In genomic region chr11:23903044-23903704, GRCh38 we compare ENCODE assay signal across 12 cellular contexts.
DNase-seq lines count a peak whose midpoint lies in the region; ATAC-seq and TF ChIP-seq lines count a peak whose summit lies in the region.
"Had no signal": no experiment of that assay in that cellular context is flagged by ENCODE, and none has a peak within 500 bp of the region (broad histone marks: within the 10 kb centered on the region; RNA-seq: fewer than 3 reads in every experiment).

No MANE protein-coding gene starts in this region.

- no peak overlapping the region for H3K27ac Mint-ChIP-seq in stimulated activated effector memory CD8-positive, alpha-beta T cell treated with anti-CD3 and anti-CD28 coated beads, Interleukin-12 subunit alpha, Interleukin-12 subunit beta, amount 100 ng/mL, for 72 hours
- H3K27ac Mint-ChIP-seq in naive thymus-derived CD8-positive, alpha-beta T cell, result no peak overlapping the region

- H3K4me3 ChIP-seq in adipocyte (ENCODE audit: low read length) (no peak overlapping the region), BE2C (ENCODE audit: low read depth, low read length) (no peak overlapping the region)

- no peaks in the 10 kb centered on the region for H3K27me3 ChIP-seq in adipocyte (replicated peaks; ENCODE audit: control insufficient read depth, insufficient read depth, low read length)
- H3K27me3 ChIP-seq in BE2C, result no peaks in the 10 kb centered on the region

- POLR2A ChIA-PET in naive thymus-derived CD8-positive, alpha-beta T cell (lab: Charles Lee), result no interaction called here

- no peak overlapping the region for H3K9ac ChIP-seq in adipocyte (ENCODE audit: low read length)

- no peaks in the 10 kb centered on the region for H3K36me3 Mint-ChIP-seq in stimulated activated effector memory CD8-positive, alpha-beta T cell treated with anti-CD3 and anti-CD28 coated beads, Interleukin-12 subunit alpha, Interleukin-12 subunit beta, amount 100 ng/mL, for 72 hours
- H3K36me3 Mint-ChIP-seq in naive thymus-derived CD8-positive, alpha-beta T cell, result no peaks in the 10 kb centered on the region

- H3K36me3 ChIP-seq in adipocyte (ENCODE audit: control insufficient read depth, insufficient read depth, low read length, severe bottlenecking) (no peaks in the 10 kb centered on the region), BE2C (no peaks in the 10 kb centered on the region)

- H3K9me3 Mint-ChIP-seq in stimulated activated effector memory CD8-positive, alpha-beta T cell treated with anti-CD3 and anti-CD28 coated beads, Interleukin-12 subunit alpha, Interleukin-12 subunit beta, amount 100 ng/mL, for 72 hours, result peaks cover 13% of the 10 kb centered on the region
- H3K9me3 Mint-ChIP-seq in naive thymus-derived CD8-positive, alpha-beta T cell, result peaks cover 0 to 14% (median 5%) of the 10 kb centered on the region in 9 donors

- TF ChIP-seq CTCF in BE2C (IDR thresholded peaks at IDR 0.05; ENCODE audit: low read depth, low read length), result no peak

- H3K9me3 ChIP-seq in adipocyte (ENCODE audit: control insufficient read depth, low read length) (no peaks in the 10 kb centered on the region), BE2C (no peaks in the 10 kb centered on the region)

- H3K27me3 Mint-ChIP-seq in naive thymus-derived CD8-positive, alpha-beta T cell, result no peaks in the 10 kb centered on the region

- no peaks in the 10 kb centered on the region for H3K4me1 Mint-ChIP-seq in stimulated activated effector memory CD8-positive, alpha-beta T cell treated with anti-CD3 and anti-CD28 coated beads, Interleukin-12 subunit alpha, Interleukin-12 subunit beta, amount 100 ng/mL, for 72 hours
- no peaks in the 10 kb centered on the region for H3K4me1 Mint-ChIP-seq in naive thymus-derived CD8-positive, alpha-beta T cell

- ATAC-seq in stimulated activated effector memory CD8-positive, alpha-beta T cell treated with anti-CD3 and anti-CD28 coated beads, Interleukin-12 subunit alpha, Interleukin-12 subunit beta, amount 100 ng/mL, for 72 hours, result no peak
- ATAC-seq in naive thymus-derived CD8-positive, alpha-beta T cell, result no peak

- no peak overlapping the region for H3K4me3 Mint-ChIP-seq in stimulated activated effector memory CD8-positive, alpha-beta T cell treated with anti-CD3 and anti-CD28 coated beads, Interleukin-12 subunit alpha, Interleukin-12 subunit beta, amount 100 ng/mL, for 72 hours
- no peak overlapping the region for H3K4me3 Mint-ChIP-seq in naive thymus-derived CD8-positive, alpha-beta T cell

- H3K4me1 ChIP-seq in adipocyte (ENCODE audit: control insufficient read depth, insufficient read depth, low read length) (peaks cover 7% of the 10 kb centered on the region), BE2C (no peaks in the 10 kb centered on the region)

- peak; percentile 81 for DNase-seq in A172 (ENCODE audit: low spot score)
- DNase-seq in HK-2 (ENCODE audit: unreplicated experiment), result peak; percentile 14
- DNase-seq in adipocyte (ENCODE audit: low read depth), result peak; percentile 81
- DNase-seq in glomerular visceral epithelial cell (ENCODE audit: extremely low spot score), result peak; percentile 76
- DNase-seq in BE2C, result no peak
- no peak for DNase-seq in stimulated activated effector memory CD8-positive, alpha-beta T cell treated with anti-CD3 and anti-CD28 coated beads, Interleukin-12 subunit alpha, Interleukin-12 subunit beta, amount 100 ng/mL, for 72 hours (ENCODE audit: low spot score in 2 of 2)
- DNase-seq in stimulated activated CD4-positive, alpha-beta T cell treated with anti-CD3 and anti-CD28 coated beads, Interleukin-2, amount 100 ng/mL, for 24 hours, result no peak
- no peak for DNase-seq in naive thymus-derived CD8-positive, alpha-beta T cell
- DNase-seq: activated effector memory CD4-positive, alpha-beta T cell treated with anti-CD3 and anti-CD28 coated beads, Interleukin-2, amount 50 U/mL, for 16 hours; cortex of kidney; GDM1; NCI-H446 treated with DMSO at 0.1 percent for 48 hours had no signal

Comparison
In these comparisons a context has a peak if more than half of its experiments do, and no peak if none do; other contexts are left out.
1. DNase-seq: peak in A172 (single experiment), HK-2 (single experiment), adipocyte (single experiment) and glomerular visceral epithelial cell (single experiment); none in BE2C (single experiment), stimulated activated effector memory CD8-positive, alpha-beta T cell treated with anti-CD3 and anti-CD28 coated beads, Interleukin-12 subunit alpha, Interleukin-12 subunit beta, amount 100 ng/mL, for 72 hours (0 of 2), stimulated activated CD4-positive, alpha-beta T cell treated with anti-CD3 and anti-CD28 coated beads, Interleukin-2, amount 100 ng/mL, for 24 hours (0 of 2) and naive thymus-derived CD8-positive, alpha-beta T cell (0 of 10).